In genomic region chr12:66288121-66288520, GRCh38 we compare ENCODE assay signal across 12 cellular contexts. TPM values are rescaled to one million over a fixed set of nuclear protein-coding genes. Genes with fewer than 3 reads are reported as not detected.
DNase-seq lines count a peak whose midpoint lies in the region; ATAC-seq lines count a peak whose summit lies in the region.
"Had no signal": no experiment of that assay in that cellular context is flagged by ENCODE, and none has a peak within 500 bp of the region (broad histone marks: within the 10 kb centered on the region; RNA-seq: fewer than 3 reads in every experiment).

No MANE protein-coding gene starts in this region.

- peak overlapping the region; percentile 2 for H3K4me3 Mint-ChIP-seq in activated CD4-positive, alpha-beta T cell treated with anti-CD3 and anti-CD28 coated beads, Interleukin-2, amount 10 ng/mL, durations not matched to agents 24 days and 14 days
- H3K4me3 Mint-ChIP-seq in activated naive CD4-positive, alpha-beta T cell treated with anti-CD3 and anti-CD28 coated beads, Interleukin-2, amount 50 U/mL, for 24 hours: peak overlapping the region; percentile 70
- H3K4me3 Mint-ChIP-seq: naive B cell had no signal

- intact Hi-C loops in activated CD4-positive, alpha-beta T cell treated with anti-CD3 and anti-CD28 coated beads, Interleukin-2, amount 10 ng/mL, durations not matched to agents 24 days and 14 days (cut with micrococcal nuclease): loop anchor here (1.0 to 5.0 kb wide), 2 partner anchors 14 to 156 kb away; partner anchors contain the start of genes HELB and LLPH

- peak overlapping the region; percentile 85 for H3K27ac Mint-ChIP-seq in activated CD4-positive, alpha-beta T cell treated with anti-CD3 and anti-CD28 coated beads, Interleukin-2, amount 10 ng/mL, durations not matched to agents 24 days and 14 days
- H3K27ac Mint-ChIP-seq in activated naive CD4-positive, alpha-beta T cell treated with anti-CD3 and anti-CD28 coated beads, Interleukin-2, amount 50 U/mL, for 24 hours: peak overlapping the region; percentile 68

- peaks cover 4% of the 10 kb centered on the region for H3K36me3 Mint-ChIP-seq in activated CD4-positive, alpha-beta T cell treated with anti-CD3 and anti-CD28 coated beads, Interleukin-2, amount 10 ng/mL, durations not matched to agents 24 days and 14 days (ENCODE audit: low read depth)
- no peaks in the 10 kb centered on the region for H3K36me3 Mint-ChIP-seq in activated naive CD4-positive, alpha-beta T cell treated with anti-CD3 and anti-CD28 coated beads, Interleukin-2, amount 50 U/mL, for 24 hours
- H3K36me3 Mint-ChIP-seq: naive B cell had no signal

- DNase-seq in OCI-M1 (lab: John Stamatoyannopoulos, UW) (peak; percentile 25), SW 1271 (lab: John Stamatoyannopoulos, UW) (no peak), amygdala (lab: John Stamatoyannopoulos, UW) (no peak)
- peak; percentile 91 for DNase-seq in activated CD4-positive, alpha-beta T cell treated with anti-CD3 and anti-CD28 coated beads, Interleukin-2, amount 10 ng/mL, durations not matched to agents 24 days and 14 days
- peak; percentile 1 to 44 for DNase-seq in stimulated activated CD8-positive, alpha-beta memory T cell treated with anti-CD3 and anti-CD28 coated beads, Interleukin-15, amount 100 ng/mL, for 4 hours (ENCODE audit: low read depth in 2 of 2)
- DNase-seq: cortex of kidney; naive B cell; NCI-H1694 treated with DMSO at 0.1 percent for 48 hours; NK-92 treated with Interleukin-12 subunit alpha and Interleukin-12 subunit beta, amount 100 ng/mL, for 24 hours had no signal

- no peaks in the 10 kb centered on the region for H3K27me3 Mint-ChIP-seq in activated CD4-positive, alpha-beta T cell treated with anti-CD3 and anti-CD28 coated beads, Interleukin-2, amount 10 ng/mL, durations not matched to agents 24 days and 14 days
- no peaks in the 10 kb centered on the region for H3K27me3 Mint-ChIP-seq in activated naive CD4-positive, alpha-beta T cell treated with anti-CD3 and anti-CD28 coated beads, Interleukin-2, amount 50 U/mL, for 24 hours

- ATAC-seq in HG02588 (IDR thresholded peaks at IDR 0.05; ENCODE audit: unreplicated experiment) (no peak), GM19324 (IDR thresholded peaks at IDR 0.05; ENCODE audit: low FRiP score, unreplicated experiment) (no peak)

- H3K4me1 Mint-ChIP-seq in activated CD4-positive, alpha-beta T cell treated with anti-CD3 and anti-CD28 coated beads, Interleukin-2, amount 10 ng/mL, durations not matched to agents 24 days and 14 days: peaks cover 60% of the 10 kb centered on the region
- peaks cover 90% of the 10 kb centered on the region for H3K4me1 Mint-ChIP-seq in activated naive CD4-positive, alpha-beta T cell treated with anti-CD3 and anti-CD28 coated beads, Interleukin-2, amount 50 U/mL, for 24 hours
- H3K4me1 Mint-ChIP-seq: naive B cell had no signal

- peaks cover 7% of the 10 kb centered on the region for H3K9me3 Mint-ChIP-seq in activated CD4-positive, alpha-beta T cell treated with anti-CD3 and anti-CD28 coated beads, Interleukin-2, amount 10 ng/mL, durations not matched to agents 24 days and 14 days
- H3K9me3 Mint-ChIP-seq in activated naive CD4-positive, alpha-beta T cell treated with anti-CD3 and anti-CD28 coated beads, Interleukin-2, amount 50 U/mL, for 24 hours: no peaks in the 10 kb centered on the region

RNA-seq across cellular contexts. Expression of gene HELB, which starts 14.2 kb away (rescaled TPM):
- total RNA-seq in activated CD4-positive, alpha-beta T cell treated with anti-CD3 and anti-CD28 coated beads, Interleukin-2, amount 10 ng/mL, durations not matched to agents 24 days and 14 days: 20.2 and 21.4 TPM in 2 replicates

Comparison
In these comparisons a context has a peak if more than half of its experiments do, and no peak if none do; other contexts are left out.
1. DNase-seq: peak in OCI-M1 (single experiment), activated CD4-positive, alpha-beta T cell treated with anti-CD3 and anti-CD28 coated beads, Interleukin-2, amount 10 ng/mL, durations not matched to agents 24 days and 14 days (single experiment) and stimulated activated CD8-positive, alpha-beta memory T cell treated with anti-CD3 and anti-CD28 coated beads, Interleukin-15, amount 100 ng/mL, for 4 hours (2 of 2); none in SW 1271 (0 of 2) and amygdala (0 of 56).